In the genomic region with DNA sequence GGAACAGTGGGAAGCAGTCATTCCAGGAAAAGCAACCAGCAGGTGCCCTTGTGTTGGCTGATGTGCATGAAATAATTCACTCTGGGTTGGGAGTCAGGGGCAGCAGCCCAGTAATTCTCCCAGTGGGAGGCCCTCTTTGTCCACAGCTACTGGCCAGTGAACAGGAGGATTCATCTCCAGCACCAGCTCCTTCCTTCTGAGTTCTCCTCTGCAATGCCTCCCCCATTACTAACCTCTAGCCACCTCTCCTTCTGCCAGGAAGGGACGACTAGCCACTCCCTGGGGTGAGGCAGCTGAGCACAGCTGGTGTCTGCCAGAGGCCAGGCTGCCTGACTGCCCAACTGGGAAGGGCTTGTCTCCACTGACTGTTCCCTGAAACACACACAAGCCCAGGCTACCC, we compare ENCODE assay signal across 23 cellular contexts. TPM values are rescaled to one million over a fixed set of nuclear protein-coding genes. Genes with fewer than 3 reads are reported as not detected.
DNase-seq lines count a peak whose midpoint lies in the region; ATAC-seq and TF ChIP-seq lines count a peak whose summit lies in the region.
"Had no signal": no experiment of that assay in that cellular context is flagged by ENCODE, and none has a peak within 500 bp of the region (broad histone marks: within the 10 kb centered on the region; RNA-seq: fewer than 3 reads in every experiment).

No MANE protein-coding gene starts in this region.

- H3K9me3 ChIP-seq in MG63, result peaks cover 5% of the 10 kb centered on the region; the same call in 1 of the 2 replicates
- H3K9me3 ChIP-seq in mammary epithelial cell (replicated peaks; ENCODE audit: insufficient read depth, low read length), result no peaks in the 10 kb centered on the region
- H3K9me3 ChIP-seq: BLaER1 had no signal

- intact Hi-C loops in mammary epithelial cell (cut with micrococcal nuclease), result no loop called here

- dilution Hi-C loops in mammary epithelial cell (cut with HindIII; ENCODE audit: low sequenced_read_pairs), result loop anchor here (5.0 kb wide), 5 partner anchors 73 to 293 kb away; a partner anchor contains a TSS

- H3K9ac ChIP-seq in mammary epithelial cell (ENCODE audit: insufficient read depth, low read length), result no peak overlapping the region
- H3K9ac ChIP-seq: BLaER1 had no signal

- CTCF ChIA-PET in mammary epithelial cell (lab: Charles Lee; ENCODE audit: low non-redundant PET), result no interaction called here

- no TSS peak for BruUV-seq in mammary epithelial cell (replicated peaks; lab: Mats Ljungman, UMichigan)

- peak; percentile 15 for DNase-seq in H4 (ENCODE audit: low spot score)
- DNase-seq in MG63, result peak; percentile 98
- DNase-seq in mammary epithelial cell, result peak; percentile 27
- DNase-seq in myocyte (ENCODE audit: low read depth), result peak; percentile 15
- no peak for DNase-seq in activated CD4-positive, alpha-beta T cell treated with anti-CD3 and anti-CD28 coated beads, Interleukin-2, amount 50 U/mL, for 1 hour
- DNase-seq: activated CD4-positive, alpha-beta T cell treated with anti-CD3 and anti-CD28 coated beads, Interleukin-2, amount 10 ng/mL, durations not matched to agents 7 days and 5 days; activated T-cell treated with anti-CD3 and anti-CD28 coated beads, Interleukin-2, amount 50 U/mL, for 48 hours; cerebellar nuclear complex; DND-41; NCI-H1048; NCI-H446 treated with DMSO at 0.1 percent for 48 hours; stimulated activated CD4-positive, alpha-beta T cell treated with anti-CD3 and anti-CD28 coated beads, Interleukin-15, amount 100 ng/mL, for 24 hours had no signal

- H3K4me3 ChIP-seq in MG63, result no peak overlapping the region
- no peak overlapping the region for H3K4me3 ChIP-seq in mammary epithelial cell (replicated peaks in 1 of 3; ENCODE audit: insufficient read depth in 1 of 3, low read depth in 2 of 3, low read length in 3 of 3)
- H3K4me3 ChIP-seq: BLaER1 had no signal

- H3K4me2 ChIP-seq in mammary epithelial cell (ENCODE audit: insufficient read depth, low read depth, low read length), result no peak overlapping the region
- H3K4me2 ChIP-seq: BLaER1 had no signal

- WGBS in mammary epithelial cell (ENCODE audit: low coverage, missing lambda C conversion rate), result 0% methylated on average over 1 of the region's 1 CpG

- H3K79me2 ChIP-seq in mammary epithelial cell (ENCODE audit: insufficient read depth, low read length), result no peaks in the 10 kb centered on the region

- H3K27me3 ChIP-seq in MG63, result no peaks in the 10 kb centered on the region
- H3K27me3 ChIP-seq in mammary epithelial cell (ENCODE audit: insufficient read depth, low read length), result no peaks in the 10 kb centered on the region
- H3K27me3 ChIP-seq: BLaER1 had no signal

- no peaks in the 10 kb centered on the region for H4K20me1 ChIP-seq in mammary epithelial cell (ENCODE audit: insufficient read depth, low read length)
- H4K20me1 ChIP-seq: BLaER1 had no signal

- TF ChIP-seq CTCF in mammary epithelial cell (conservative IDR thresholded peaks at IDR 0.05 in 1 of 2, IDR thresholded peaks at IDR 0.05 in 1 of 2; ENCODE audit: extremely low read depth in 1 of 2, insufficient read depth in 1 of 2, low read depth in 1 of 2, low read length in 2 of 2), result no peak

- H2AFZ ChIP-seq in mammary epithelial cell (ENCODE audit: low read depth, low read length), result peak overlapping the region; percentile 3

- no peak overlapping the region for H3K27ac ChIP-seq in mammary epithelial cell (ENCODE audit: insufficient read depth, low read depth, low read length)
- H3K27ac ChIP-seq: BLaER1 had no signal

- in situ Hi-C loops in mammary epithelial cell (cut with MboI; ENCODE audit: low sequenced_read_pairs in 2 of 2), result loop anchor here in 1 of 2 donors (25.0 kb wide), 1 partner anchor 212 kb away; no protein-coding TSS in a partner anchor

- H3K36me3 ChIP-seq in MG63 (no peaks in the 10 kb centered on the region), mammary epithelial cell (ENCODE audit: insufficient read depth, low read length) (no peaks in the 10 kb centered on the region)
- H3K36me3 ChIP-seq: BLaER1 had no signal

- H3K4me1 ChIP-seq in mammary epithelial cell (ENCODE audit: insufficient read depth, low read length), result peaks cover 7% of the 10 kb centered on the region

- ATAC-seq in HG02885 (IDR thresholded peaks at IDR 0.05; ENCODE audit: poor library complexity, unreplicated experiment) (no peak), GM18861 (IDR thresholded peaks at IDR 0.05; ENCODE audit: unreplicated experiment) (no peak), HG03460 (IDR thresholded peaks at IDR 0.05; ENCODE audit: unreplicated experiment) (no peak)

RNA-seq across cellular contexts. Expression of a gene that starts 12.5 kb away (rescaled TPM):
- total RNA-seq in H4 (2014; rRNA removed; shearing (Covaris generic)), result not detected in 2 replicates
- total RNA-seq in MG63 (2014; rRNA removed; shearing (Covaris generic); ENCODE audit: low replicate concordance), result not detected in 2 replicates
- total RNA-seq in mammary epithelial cell (not detected), myocyte (not detected in 2 replicates)
- polyA plus RNA-seq in mammary epithelial cell, result not detected
- not detected for polyA minus RNA-seq in mammary epithelial cell
- polyA plus RNA-seq in myocyte (2012), result not detected
- total RNA-seq: activated CD4-positive, alpha-beta T cell treated with anti-CD3 and anti-CD28 coated beads, Interleukin-2, amount 10 ng/mL, durations not matched to agents 7 days and 5 days; endothelial cell of umbilical vein; glomerular endothelial cell; HT1080; progenitor cell of endocrine pancreas; RPMI7951; temporal lobe had no signal
- polyA plus RNA-seq: endothelial cell of umbilical vein, keratinocyte had no signal

RNA-seq across cellular contexts. Expression of a gene that starts 13.3 kb away (rescaled TPM):
- 7.6 and 7.9 TPM in 2 replicates for total RNA-seq in H4 (2014; rRNA removed; shearing (Covaris generic))
- total RNA-seq in MG63 (2014; rRNA removed; shearing (Covaris generic); ENCODE audit: low replicate concordance), result 4.8 and 7.6 TPM in 2 replicates
- total RNA-seq in mammary epithelial cell, result 10 to 100 TPM in 1 of 2 donors, 1 to 10 TPM in 1; 7.6 to 10.3 TPM
- polyA plus RNA-seq in mammary epithelial cell, result 4.2 TPM
- 5.8 TPM for polyA minus RNA-seq in mammary epithelial cell
- total RNA-seq in myocyte, result 10.8 and 12.0 TPM in 2 replicates
- 9.7 TPM for polyA plus RNA-seq in myocyte (2012)

RNA-seq across cellular contexts. Expression of a gene that starts 31.2 kb away (rescaled TPM):
- not detected in 2 replicates for total RNA-seq in H4 (2014; rRNA removed; shearing (Covaris generic))
- not detected in 2 replicates for total RNA-seq in MG63 (2014; rRNA removed; shearing (Covaris generic); ENCODE audit: low replicate concordance)
- total RNA-seq in mammary epithelial cell (not detected), myocyte (not detected in 2 replicates)
- 0.06 TPM for polyA plus RNA-seq in mammary epithelial cell
- not detected for polyA minus RNA-seq in mammary epithelial cell
- polyA plus RNA-seq in myocyte (2012), result not detected
- total RNA-seq: activated CD4-positive, alpha-beta T cell treated with anti-CD3 and anti-CD28 coated beads, Interleukin-2, amount 10 ng/mL, durations not matched to agents 7 days and 5 days; endothelial cell of umbilical vein; glomerular endothelial cell; RPMI7951; temporal lobe had no signal
- polyA plus RNA-seq: endothelial cell of umbilical vein, keratinocyte had no signal
